ENCODE assay signal across 1 cellular context in the genomic region with DNA sequence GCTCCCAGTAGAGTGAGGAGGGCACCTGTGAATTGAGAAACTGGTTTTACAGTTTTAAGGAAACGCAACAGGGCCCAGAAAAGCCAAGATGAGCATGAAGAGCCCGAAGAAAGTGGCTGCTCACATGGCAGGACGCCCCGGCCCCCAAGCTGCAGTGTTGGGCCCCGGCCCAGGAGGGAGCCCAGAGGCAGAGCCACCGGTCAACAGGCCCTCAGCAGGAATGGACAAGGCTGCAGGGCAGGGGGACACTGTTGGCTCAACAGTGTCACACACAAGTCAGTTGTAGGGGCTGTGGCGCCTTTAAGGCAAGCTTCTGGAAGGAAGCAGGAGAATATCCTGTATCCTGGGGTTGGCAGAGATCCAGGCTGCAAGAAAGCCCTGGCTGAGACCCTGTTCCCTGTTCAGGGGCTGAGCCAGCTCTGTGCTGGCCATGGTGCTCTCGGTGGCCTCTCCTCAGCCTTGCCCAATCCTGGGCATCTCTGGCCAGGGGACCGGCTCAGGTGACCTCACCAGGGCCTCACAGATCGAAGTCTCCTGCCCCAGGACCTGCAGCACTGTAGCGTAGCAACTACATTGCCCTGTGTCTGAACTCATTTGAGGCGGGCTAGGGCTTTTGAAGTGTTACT.
TF ChIP-seq lines count a peak whose summit lies in the region.

No MANE protein-coding gene starts in this region.

TF ChIP-seq in HepG2, 621 proteins besides CTCF, POLR2A, EP300 and RAD21:
- TF ChIP-seq FOXC1 (CRISPR knock-in tag; IDR thresholded peaks at IDR 0.05; ENCODE audit: borderline replicate concordance) (no peak), FOSL1 (CRISPR knock-in tag; IDR thresholded peaks at IDR 0.05; ENCODE audit: borderline replicate concordance) (no peak), ZNF567 (CRISPR knock-in tag; IDR thresholded peaks at IDR 0.05; ENCODE audit: borderline replicate concordance) (no peak), KDM6A (CRISPR knock-in tag; IDR thresholded peaks at IDR 0.05; ENCODE audit: low read depth) (no peak)
- TF ChIP-seq, protein P1, sequence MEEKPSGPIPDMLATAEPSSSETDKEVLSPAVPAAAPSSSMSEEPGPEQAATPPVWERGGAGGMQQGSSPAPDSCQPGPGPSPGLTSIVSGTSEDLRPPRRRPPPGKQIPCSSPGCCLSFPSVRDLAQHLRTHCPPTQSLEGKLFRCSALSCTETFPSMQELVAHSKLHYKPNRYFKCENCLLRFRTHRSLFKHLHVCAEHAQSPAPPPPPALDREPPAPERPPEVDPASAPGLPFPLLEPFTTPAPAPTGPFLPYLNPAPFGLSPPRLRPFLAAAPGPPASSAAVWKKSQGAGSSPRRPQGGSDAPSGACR (CRISPR knock-in tag; IDR thresholded peaks at IDR 0.05) = no peak
